In genomic region chr1:54221867-54222484, GRCh38 we compare ENCODE assay signal across 21 cellular contexts. TPM values are rescaled to one million over a fixed set of nuclear protein-coding genes. Genes with fewer than 3 reads are reported as not detected.
DNase-seq lines count a peak whose midpoint lies in the region; ATAC-seq and TF ChIP-seq lines count a peak whose summit lies in the region.
"Had no signal": no experiment of that assay in that cellular context is flagged by ENCODE, and none has a peak within 500 bp of the region (broad histone marks: within the 10 kb centered on the region; RNA-seq: fewer than 3 reads in every experiment).

No MANE protein-coding gene starts in this region.

- POLR2A ChIA-PET in HCT116 (lab: Charles Lee) = no interaction called here

- H3K9me2 ChIP-seq in HCT116 (ENCODE audit: insufficient read depth) = no peaks in the 10 kb centered on the region

- H4K20me1 ChIP-seq in HCT116 (ENCODE audit: insufficient read depth) = no peaks in the 10 kb centered on the region

- ATAC-seq in HCT116 (peak; percentile 21; the same call in 1 of the 2 replicates), natural killer cell (peak in 1 of 3 donors; percentile 14), HG02852 (IDR thresholded peaks at IDR 0.05; ENCODE audit: unreplicated experiment) (no peak)
- ATAC-seq: activated CD8-positive, alpha-beta memory T cell treated with anti-CD3 and anti-CD28 coated beads, Interleukin-2, amount 10 ng/mL, durations not matched to agents 7 days and 5 days; left colon; PC-3 had no signal

- H3K79me2 ChIP-seq in HCT116 (ENCODE audit: insufficient read depth, low read length) = no peaks in the 10 kb centered on the region

- RAD21 ChIA-PET in HCT116 (lab: Charles Lee; ENCODE audit: low non-redundant PET in 1 of 2, low total read pairs in 2 of 2, uncharacterized antibody in 2 of 2, unreplicated experiment in 2 of 2) = no interaction called here

- H3K27me3 ChIP-seq in HCT116 (ENCODE audit: insufficient read depth, low read length) = no peaks in the 10 kb centered on the region
- no peaks in the 10 kb centered on the region for H3K27me3 ChIP-seq in adrenal gland
- H3K27me3 ChIP-seq: ascending aorta; BLaER1 treated with 17β-estradiol and CSF1 and Interleukin-3, amounts not matched to agents 10 nM and 100 nM; right atrium auricular region; SJSA1 had no signal

- H3K36me3 Mint-ChIP-seq in T-helper 2 cell treated with Interferon-gamma antibody and Interleukin-4, amounts not matched to agents 5 μg/mL and 100 μg/mL, for 36 hours (ENCODE audit: low read depth) = peaks cover 37% of the 10 kb centered on the region
- H3K36me3 Mint-ChIP-seq in natural killer cell = no peaks in the 10 kb centered on the region

- no TSS peak for BruUV-seq in HCT116 (replicated peaks; lab: Mats Ljungman, UMichigan)

- TF ChIP-seq CTCF in HCT116 (IDR thresholded peaks at IDR 0.05 in 2 of 3, conservative IDR thresholded peaks at IDR 0.05 in 1 of 3; ENCODE audit: borderline replicate concordance in 1 of 3, insufficient read depth in 1 of 3, low read depth in 2 of 3, low read length in 2 of 3) (no peak), adrenal gland (IDR thresholded peaks at IDR 0.05) (no peak), natural killer cell (IDR thresholded peaks at IDR 0.05) (no peak)

- H3K27ac Mint-ChIP-seq in T-helper 2 cell treated with Interferon-gamma antibody and Interleukin-4, amounts not matched to agents 5 μg/mL and 100 μg/mL, for 36 hours = peak overlapping the region; percentile 41
- peak overlapping the region; percentile 26 to 55 for H3K27ac Mint-ChIP-seq in natural killer cell

- no peaks in the 10 kb centered on the region for H3K9me3 Mint-ChIP-seq in T-helper 2 cell treated with Interferon-gamma antibody and Interleukin-4, amounts not matched to agents 5 μg/mL and 100 μg/mL, for 36 hours
- no peaks in the 10 kb centered on the region for H3K9me3 Mint-ChIP-seq in natural killer cell

- DNase-seq in T-helper 2 cell treated with Interferon-gamma antibody and Interleukin-4, amounts not matched to agents 5 μg/mL and 100 μg/mL, for 36 hours (ENCODE audit: low spot score) = no peak
- no peak for DNase-seq in T-helper 2 cell
- DNase-seq in HCT116 (ENCODE audit: low read depth, low spot score) = no peak
- DNase-seq in adrenal gland = no peak
- no peak for DNase-seq in natural killer cell
- DNase-seq in NCI-H1694 treated with DMSO at 0.1 percent for 48 hours (lab: John Stamatoyannopoulos, UW) = no peak
- no peak for DNase-seq in superior temporal gyrus (ENCODE audit: extremely low spot score)
- DNase-seq: activated CD8-positive, alpha-beta memory T cell treated with anti-CD3 and anti-CD28 coated beads, Interleukin-2, amount 10 ng/mL, durations not matched to agents 7 days and 5 days; glutamatergic neuron; Karpas-422; left colon; NCI-H1092 treated with DMSO at 0.1 percent for 48 hours; NCI-H526 treated with DMSO at 0.1 percent for 48 hours; nucleus accumbens; PC-3; T1000 had no signal

- H3K4me3 ChIP-seq in HCT116 (replicated peaks in 1 of 2; ENCODE audit: low read depth in 1 of 2, low read length in 2 of 2) = no peak overlapping the region
- no peak overlapping the region for H3K4me3 ChIP-seq in adrenal gland
- H3K4me3 ChIP-seq: ascending aorta; BLaER1 treated with 17β-estradiol and CSF1 and Interleukin-3, amounts not matched to agents 10 nM and 100 nM; right atrium auricular region; SJSA1 had no signal

- H3K27ac ChIP-seq in HCT116 (ENCODE audit: low read depth, low read length) (no peak overlapping the region), adrenal gland (peak overlapping the region in 3 of 5 donors; percentile 35 to 91 (median 90))
- H3K27ac ChIP-seq: right atrium auricular region, SJSA1 had no signal

- no peak overlapping the region for H3K9ac ChIP-seq in HCT116 (ENCODE audit: low read length)
- H3K9ac ChIP-seq: BLaER1 treated with 17β-estradiol and CSF1 and Interleukin-3, amounts not matched to agents 10 nM and 100 nM had no signal

- no peaks in the 10 kb centered on the region for H3K27me3 Mint-ChIP-seq in T-helper 2 cell treated with Interferon-gamma antibody and Interleukin-4, amounts not matched to agents 5 μg/mL and 100 μg/mL, for 36 hours (ENCODE audit: low read depth)
- H3K27me3 Mint-ChIP-seq in natural killer cell (ENCODE audit: low read depth in 2 of 2) = no peaks in the 10 kb centered on the region
- H3K27me3 Mint-ChIP-seq: activated CD8-positive, alpha-beta memory T cell treated with anti-CD3 and anti-CD28 coated beads, Interleukin-2, amount 10 ng/mL, durations not matched to agents 7 days and 5 days had no signal

- H3K4me1 ChIP-seq in HCT116 (ENCODE audit: control insufficient read depth in 1 of 2, insufficient read depth in 2 of 2, low read length in 2 of 2) = peaks cover 3 to 6% of the 10 kb centered on the region in 2 experiments; a peak in 3 of 4 replicates
- H3K4me1 ChIP-seq in adrenal gland (replicated peaks in 1 of 2) = peaks cover 29 to 55% of the 10 kb centered on the region in 2 donors

- no peak overlapping the region for H3K4me3 Mint-ChIP-seq in T-helper 2 cell treated with Interferon-gamma antibody and Interleukin-4, amounts not matched to agents 5 μg/mL and 100 μg/mL, for 36 hours
- no peak overlapping the region for H3K4me3 Mint-ChIP-seq in natural killer cell
- H3K4me3 Mint-ChIP-seq: activated CD8-positive, alpha-beta memory T cell treated with anti-CD3 and anti-CD28 coated beads, Interleukin-2, amount 10 ng/mL, durations not matched to agents 7 days and 5 days had no signal

- no peaks in the 10 kb centered on the region for H3K4me1 Mint-ChIP-seq in T-helper 2 cell treated with Interferon-gamma antibody and Interleukin-4, amounts not matched to agents 5 μg/mL and 100 μg/mL, for 36 hours (ENCODE audit: low read depth)
- peaks cover 0 to 38% of the 10 kb centered on the region in 2 donors for H3K4me1 Mint-ChIP-seq in natural killer cell

- no peak overlapping the region for H2AFZ ChIP-seq in HCT116 (ENCODE audit: low read depth, low read length, poor library complexity, severe bottlenecking)

- no peak for TF ChIP-seq POLR2A in HCT116 (IDR thresholded peaks at IDR 0.05; ENCODE audit: borderline replicate concordance, extremely low read depth, insufficient read depth, insufficient read length)
- no peak for TF ChIP-seq POLR2A in adrenal gland (IDR thresholded peaks at IDR 0.05)

- no peak for TF ChIP-seq RAD21 in HCT116 (IDR thresholded peaks at IDR 0.05; ENCODE audit: low read depth)

- peaks cover 16 to 18% of the 10 kb centered on the region in 2 experiments; a peak in 3 of 4 replicates for H3K36me3 ChIP-seq in HCT116 (ENCODE audit: control insufficient read depth in 1 of 2, insufficient read depth in 2 of 2, low read length in 2 of 2)
- H3K36me3 ChIP-seq in adrenal gland (replicated peaks in 1 of 2) = peaks cover 0 to 19% of the 10 kb centered on the region in 2 donors

- CTCF ChIA-PET in HCT116 (lab: Charles Lee) = no interaction called here

- no peak overlapping the region for H3K4me2 ChIP-seq in HCT116 (ENCODE audit: low read length)

- intact Hi-C loops in HCT116 (cut with micrococcal nuclease) = no loop called here
- intact Hi-C loops in adrenal gland (cut with DNase I) = loop anchor here in 1 of 2 donors (5.0 kb wide), 1 partner anchor 265 kb away; no protein-coding TSS in a partner anchor
- intact Hi-C loops in natural killer cell (cut with micrococcal nuclease) = no loop called here

- no peaks in the 10 kb centered on the region for H3K9me3 ChIP-seq in HCT116 (ENCODE audit: control insufficient read depth in 1 of 2, insufficient read depth in 1 of 2, low read depth in 1 of 2, low read length in 2 of 2)
- H3K9me3 ChIP-seq in adrenal gland (replicated peaks in 1 of 3) = no peaks in the 10 kb centered on the region
- H3K9me3 ChIP-seq: ascending aorta; BLaER1 treated with 17β-estradiol and CSF1 and Interleukin-3, amounts not matched to agents 10 nM and 100 nM; right atrium auricular region; SJSA1 had no signal

- WGBS in adrenal gland, 4 donors = 91 to 99% (median 96%) methylated on average over 6 to 7 of the region's 7 CpGs

TF ChIP-seq in HCT116, 20 proteins besides CTCF, POLR2A, EP300 and RAD21:
- no peak for TF ChIP-seq SIN3A (IDR thresholded peaks at IDR 0.05; ENCODE audit: low read depth)
- no peak for TF ChIP-seq YY1 (IDR thresholded peaks at IDR 0.05; ENCODE audit: extremely low read depth, insufficient replicate concordance, low read depth, low read length)
- TF ChIP-seq POLR2AphosphoS5 (IDR thresholded peaks at IDR 0.05; ENCODE audit: low read depth, low read length) = no peak; the same call in 1 of the 2 replicates
- TF ChIP-seq CEBPB (IDR thresholded peaks at IDR 0.05; ENCODE audit: low read depth) = no peak

RNA-seq across cellular contexts. Expression of gene MRPL37, which starts 22.0 kb away (rescaled TPM):
- 132 TPM for total RNA-seq in HCT116 (2021; ENCODE audit: unreplicated experiment)
- 98.1 and 139 TPM in 2 replicates for polyA plus RNA-seq in HCT116 (2012)
- total RNA-seq in adrenal gland = 100 to 1,000 TPM in 7 of 8 donors, 10 to 100 TPM in 1; 75.4 to 160 (median 107) TPM
- polyA plus RNA-seq in adrenal gland = 100 to 1,000 TPM in 1 of 3 donors, 10 to 100 TPM in 2; 24.9 to 174 (median 28.7) TPM
- 10 to 100 TPM; 23.0 to 31.9 (median 28.8) TPM for total RNA-seq in natural killer cell

RNA-seq across cellular contexts. Expression of gene CYB5RL, which starts 22.1 kb away (rescaled TPM):
- total RNA-seq in HCT116 (2021; ENCODE audit: unreplicated experiment) = 11.7 TPM
- 3.6 and 5.4 TPM in 2 replicates for polyA plus RNA-seq in HCT116 (2012)
- total RNA-seq in adrenal gland = 10 to 100 TPM in 6 of 8 donors, 1 to 10 TPM in 2; 5.8 to 21.6 (median 13.7) TPM
- 1 to 10 TPM; 2.7 to 6.7 (median 5.2) TPM for polyA plus RNA-seq in adrenal gland
- total RNA-seq in natural killer cell = 1 to 10 TPM; 5.6 to 6.7 (median 6.2) TPM
